ENCODE assay signal across 23 cellular contexts in genomic region chr3:68535782-68536181, GRCh38.
DNase-seq lines count a peak whose midpoint lies in the region; ATAC-seq, FAIRE-seq and TF ChIP-seq lines count a peak whose summit lies in the region.
"Had no signal": no experiment of that assay in that cellular context is flagged by ENCODE, and none has a peak within 500 bp of the region (broad histone marks: within the 10 kb centered on the region; RNA-seq: fewer than 3 reads in every experiment).

No MANE protein-coding gene starts in this region.

- H3K4ac ChIP-seq in H1 (replicated peaks; ENCODE audit: insufficient read length, low read depth, low read length): no peak overlapping the region

- no peaks in the 10 kb centered on the region for H3K79me2 ChIP-seq in GM23338 (replicated peaks; ENCODE audit: insufficient read depth)
- no peaks in the 10 kb centered on the region for H3K79me2 ChIP-seq in H1 (ENCODE audit: control insufficient read depth in 1 of 2, insufficient read depth in 2 of 2, low read length in 2 of 2)

- H2BK120ac ChIP-seq in H1 (replicated peaks; ENCODE audit: low read depth, low read length): no peak overlapping the region

- peaks cover 4% of the 10 kb centered on the region; the same call in 1 of the 2 replicates for H3F3A ChIP-seq in GM23338 (replicated peaks; ENCODE audit: low read depth)

- H2BK15ac ChIP-seq in H1 (ENCODE audit: low read length): no peak overlapping the region

- CTCF ChIA-PET in H1 (lab: Charles Lee; ENCODE audit: partially characterized antibody): interaction anchor here (1.5 to 1.6 kb wide), 2 partner anchors 20 to 340 kb away, joined by 3 to 6 read pairs; no protein-coding TSS in a partner anchor

- no peak for DNase-seq in GM23338 (ENCODE audit: low spot score)
- DNase-seq in H1 (ENCODE audit: low read depth in 1 of 2, low spot score in 2 of 2): no peak
- no peak for DNase-seq in NCI-H128 (lab: John Stamatoyannopoulos, UW; ENCODE audit: unreplicated experiment)
- no peak for DNase-seq in kidney
- DNase-seq: 8988T; ACHN; AML-193; BE2C; Calu3; CD4-positive, alpha-beta T cell; COR-L47; DMS53; DMS79 treated with DMSO at 0.1 percent for 48 hours; GF-D8; GM23248; HCEC 1CT had no signal

- H4K5ac ChIP-seq in H1 (ENCODE audit: insufficient read length, low read depth, low read length): no peak overlapping the region

- POLR2A ChIA-PET in H1 (lab: Charles Lee; ENCODE audit: partially characterized antibody): no interaction called here

- no peak for TF ChIP-seq POLR2A in H1 (IDR thresholded peaks at IDR 0.05; ENCODE audit: control extremely low read depth in 1 of 2, low read depth in 2 of 2, low read length in 2 of 2)

- no peak overlapping the region for H4K8ac ChIP-seq in H1 (ENCODE audit: extremely low read depth, insufficient read depth, low read length)

- no peak for ATAC-seq in GM23338
- ATAC-seq in GM21447 (IDR thresholded peaks at IDR 0.05; ENCODE audit: unreplicated experiment): no peak
- ATAC-seq: A549 had no signal

- H2BK5ac ChIP-seq in H1 (ENCODE audit: low read depth, low read length): no peak overlapping the region

- no peak for FAIRE-seq in H1 (lab: Jason Lieb, UNC)
- FAIRE-seq in kidney (lab: Jason Lieb, UNC): no peak
- FAIRE-seq: A549, GM12892, H54 had no signal

- H3K4me3 ChIP-seq in GM23338 (no peak overlapping the region), HUES6 (ENCODE audit: low read depth, low read length) (no peak overlapping the region), H1 (ENCODE audit: extremely low read depth in 1 of 4, insufficient read depth in 2 of 4, low read depth in 3 of 4, low read length in 4 of 4) (no peak overlapping the region), kidney (ENCODE audit: low read length in 2 of 2) (no peak overlapping the region)
- H3K4me3 ChIP-seq: A549; BLaER1 treated with 17β-estradiol and CSF1 and Interleukin-3, amounts not matched to agents 10 nM and 100 nM; GM23248 had no signal

- no peak for TF ChIP-seq RAD21 in H1 (IDR thresholded peaks at IDR 0.05 in 1 of 2, conservative IDR thresholded peaks at IDR 0.05 in 1 of 2; ENCODE audit: low read depth in 2 of 2, low read length in 2 of 2)

- no peak overlapping the region for H3K9ac ChIP-seq in HUES6 (ENCODE audit: low read length)
- no peak overlapping the region for H3K9ac ChIP-seq in H1 (replicated peaks in 1 of 4; ENCODE audit: extremely low read depth in 1 of 4, low read depth in 3 of 4, low read length in 3 of 4)
- H3K9ac ChIP-seq in kidney (ENCODE audit: low read length in 2 of 2): no peak overlapping the region
- H3K9ac ChIP-seq: BLaER1 treated with 17β-estradiol and CSF1 and Interleukin-3, amounts not matched to agents 10 nM and 100 nM; GM23248 had no signal

- H4K20me1 ChIP-seq in GM23338 (replicated peaks; ENCODE audit: insufficient read depth) (no peaks in the 10 kb centered on the region), H1 (replicated peaks in 1 of 2; ENCODE audit: control insufficient read depth in 1 of 2, insufficient read depth in 2 of 2, low read length in 2 of 2) (no peaks in the 10 kb centered on the region)
- H4K20me1 ChIP-seq: BLaER1 treated with 17β-estradiol and CSF1 and Interleukin-3, amounts not matched to agents 10 nM and 100 nM had no signal

- H2AFZ ChIP-seq in GM23338 (no peak overlapping the region; the same call in 1 of the 2 replicates), H1 (ENCODE audit: low read length) (peak overlapping the region; percentile 37; the same call in 1 of the 2 replicates)
- H2AFZ ChIP-seq: GM23248 had no signal

- no peak overlapping the region for H3K4me3 Mint-ChIP-seq in GM23338
- H3K4me3 Mint-ChIP-seq: CD14-positive monocyte; CD4-positive, alpha-beta T cell had no signal

- H3K36me3 ChIP-seq in GM23338 (ENCODE audit: insufficient read depth) (no peaks in the 10 kb centered on the region), HUES6 (ENCODE audit: control insufficient read depth, insufficient read depth, low read length) (no peaks in the 10 kb centered on the region), H1 (ENCODE audit: control insufficient read depth in 2 of 4, insufficient read depth in 4 of 4, low read length in 3 of 4) (no peaks in the 10 kb centered on the region; a peak in 1 of 8 replicates), kidney (ENCODE audit: control insufficient read depth in 1 of 2, insufficient read depth in 2 of 2, low read length in 2 of 2) (no peaks in the 10 kb centered on the region)
- H3K36me3 ChIP-seq: BE2C; BLaER1 treated with 17β-estradiol and CSF1 and Interleukin-3, amounts not matched to agents 10 nM and 100 nM had no signal

- H3K18ac ChIP-seq in H1 (ENCODE audit: extremely low read depth, low read length): no peak overlapping the region

- H3K9me2 ChIP-seq in GM23338 (ENCODE audit: insufficient read depth): 0 out of 2 replicates have a peak, but pooled peaks cover 3% of the 10 kb centered on the region

- no peaks in the 10 kb centered on the region; the same call in 2 of the 3 replicates for H3K9me3 Mint-ChIP-seq in GM23338
- H3K9me3 Mint-ChIP-seq: CD4-positive, alpha-beta T cell had no signal

- no peak overlapping the region for H4K91ac ChIP-seq in H1 (replicated peaks; ENCODE audit: insufficient read length, low read length)

- no peaks in the 10 kb centered on the region for H3K79me1 ChIP-seq in H1 (ENCODE audit: low read depth, low read length)

- no peak overlapping the region for H3K23ac ChIP-seq in H1 (ENCODE audit: insufficient read length)

- no peaks in the 10 kb centered on the region for H3K9me3 ChIP-seq in HUES6 (ENCODE audit: control insufficient read depth, insufficient read depth, low read depth, low read length)
- no peaks in the 10 kb centered on the region for H3K9me3 ChIP-seq in H1 (ENCODE audit: insufficient read depth in 2 of 2, low read depth in 1 of 2, low read length in 1 of 2)
- H3K9me3 ChIP-seq in kidney (ENCODE audit: control insufficient read depth in 1 of 2, low read length in 2 of 2): no peaks in the 10 kb centered on the region
- H3K9me3 ChIP-seq: A549; BE2C; BLaER1 treated with 17β-estradiol and CSF1 and Interleukin-3, amounts not matched to agents 10 nM and 100 nM had no signal

- H3K27ac Mint-ChIP-seq in GM23338: peak overlapping the region; percentile 63
- H3K27ac Mint-ChIP-seq: CD14-positive monocyte; CD4-positive, alpha-beta T cell had no signal

- H3K27me3 ChIP-seq in GM23338 (ENCODE audit: insufficient read depth): no peaks in the 10 kb centered on the region
- H3K27me3 ChIP-seq in HUES6 (ENCODE audit: control insufficient read depth, insufficient read depth, low read length): no peaks in the 10 kb centered on the region
- H3K27me3 ChIP-seq in H1 (replicated peaks in 1 of 4; ENCODE audit: control insufficient read depth in 3 of 4, extremely low read depth in 1 of 4, insufficient read depth in 3 of 4, low read length in 3 of 4): peaks cover 0 to 1% (median 0%) of the 10 kb centered on the region in 4 experiments; a peak in 1 of 7 replicates
- H3K27me3 ChIP-seq: BE2C; BLaER1 treated with 17β-estradiol and CSF1 and Interleukin-3, amounts not matched to agents 10 nM and 100 nM had no signal

- TF ChIP-seq EP300 in H1 (IDR thresholded peaks at IDR 0.05; ENCODE audit: borderline replicate concordance in 1 of 2, low read depth in 2 of 2, low read length in 2 of 2): no peak

- peaks cover 54% of the 10 kb centered on the region for H3K4me1 Mint-ChIP-seq in GM23338
- H3K4me1 Mint-ChIP-seq: CD14-positive monocyte had no signal

- H2BK12ac ChIP-seq in H1 (ENCODE audit: low read depth, low read length): no peak overlapping the region

- H3K23me2 ChIP-seq in H1 (ENCODE audit: low read depth, low read length): no peaks in the 10 kb centered on the region

- intact Hi-C loops in kidney (cut with DNase I): no loop called here

- no peak overlapping the region for H2AK5ac ChIP-seq in H1 (ENCODE audit: low read depth, low read length)

- H3K4me2 ChIP-seq in GM23338: peak overlapping the region; percentile 48
- H3K4me2 ChIP-seq in H1 (ENCODE audit: insufficient read depth in 1 of 2, low read depth in 2 of 2, low read length in 2 of 2): no peak overlapping the region
- H3K4me2 ChIP-seq: A549; BLaER1 treated with 17β-estradiol and CSF1 and Interleukin-3, amounts not matched to agents 10 nM and 100 nM had no signal

- H2BK20ac ChIP-seq in H1 (ENCODE audit: low read length): no peak overlapping the region

- no peak overlapping the region for H3K14ac ChIP-seq in H1 (ENCODE audit: insufficient read length)

- no peak for TF ChIP-seq CTCF in GM23338 (conservative IDR thresholded peaks at IDR 0.05; ENCODE audit: low read depth in 2 of 2)
- no peak for TF ChIP-seq CTCF in H1 (IDR thresholded peaks at IDR 0.05; ENCODE audit: control extremely low read depth in 1 of 3, insufficient read depth in 1 of 3, low read depth in 1 of 3, low read length in 3 of 3)
- TF ChIP-seq CTCF in kidney (IDR thresholded peaks at IDR 0.05; ENCODE audit: borderline replicate concordance, extremely low read depth, insufficient read depth): no peak

- no peaks in the 10 kb centered on the region for H3K27me3 Mint-ChIP-seq in GM23338 (ENCODE audit: insufficient read depth, low read depth, poor library complexity)
- H3K27me3 Mint-ChIP-seq: CD4-positive, alpha-beta T cell had no signal

- H3K27ac ChIP-seq in GM23338 (ENCODE audit: low read depth): peak overlapping the region; percentile 83
- peak overlapping the region; percentile 42; the same call in 1 of the 2 replicates for H3K27ac ChIP-seq in HUES6 (ENCODE audit: low read depth, low read length)
- no peak overlapping the region for H3K27ac ChIP-seq in H1 (ENCODE audit: low read depth, low read length)
- no peak overlapping the region for H3K27ac ChIP-seq in kidney (ENCODE audit: low read depth in 2 of 2, low read length in 2 of 2)
- H3K27ac ChIP-seq: A549; BLaER1 treated with 17β-estradiol and CSF1 and Interleukin-3, amounts not matched to agents 10 nM and 100 nM; GM23248 had no signal

- H3K56ac ChIP-seq in H1 (replicated peaks; ENCODE audit: insufficient read length, low read depth, low read length): no peak overlapping the region

- peaks cover 13% of the 10 kb centered on the region; the same call in 2 of the 3 replicates for H3K36me3 Mint-ChIP-seq in GM23338 (ENCODE audit: low read depth)
- H3K36me3 Mint-ChIP-seq: CD14-positive monocyte had no signal

- H3K4me1 ChIP-seq in GM23338 (ENCODE audit: insufficient read depth) (peaks cover 54% of the 10 kb centered on the region), HUES6 (ENCODE audit: control insufficient read depth, insufficient read depth, low read length) (peaks cover 46% of the 10 kb centered on the region; the same call in 1 of the 2 replicates), H1 (replicated peaks in 1 of 4; ENCODE audit: control insufficient read depth in 3 of 4, insufficient read depth in 4 of 4, low read length in 3 of 4) (peaks cover 0 to 16% (median 13%) of the 10 kb centered on the region in 4 experiments; a peak in 3 of 7 replicates), kidney (ENCODE audit: control insufficient read depth in 1 of 2, insufficient read depth in 1 of 2, low read depth in 1 of 2, low read length in 2 of 2) (no peaks in the 10 kb centered on the region)
- H3K4me1 ChIP-seq: A549; BE2C; BLaER1 treated with 17β-estradiol and CSF1 and Interleukin-3, amounts not matched to agents 10 nM and 100 nM had no signal

TF ChIP-seq in GM23338, 12 proteins besides CTCF, POLR2A, EP300 and RAD21 (continues in another document):
- TF ChIP-seq STAT1 (IDR thresholded peaks at IDR 0.05; ENCODE audit: unreplicated experiment) (no peak), NANOG (IDR thresholded peaks at IDR 0.05; ENCODE audit: borderline replicate concordance) (peak; percentile 96)

TF ChIP-seq in H1, 55 proteins besides CTCF, POLR2A, EP300 and RAD21 (continues in another document):
- no peak for TF ChIP-seq GTF2F1 (IDR thresholded peaks at IDR 0.05; ENCODE audit: borderline replicate concordance, low read depth, low read length)

Comparison
In these comparisons a context has a peak if more than half of its experiments do, and no peak if none do; other contexts are left out.
1. H3K27ac ChIP-seq: peak in GM23338 (single experiment) and HUES6 (single experiment); none in H1 (single experiment) and kidney (0 of 2).